ENCODE assay signal across 8 cellular contexts in genomic region chr16:2769675-2770056, GRCh38. TPM values are rescaled to one million over a fixed set of nuclear protein-coding genes. Genes with fewer than 3 reads are reported as not detected.
A peak's percentile ranks its signal among the peaks of the same experiment; 100 is the strongest.
DNase-seq lines count a peak whose midpoint lies in the region; ATAC-seq and TF ChIP-seq lines count a peak whose summit lies in the region.
"Had no signal": no experiment of that assay in that cellular context is flagged by ENCODE, and none has a peak within 500 bp of the region (broad histone marks: within the 10 kb centered on the region; RNA-seq: fewer than 3 reads in every experiment).

No MANE protein-coding gene starts in this region.

- TF ChIP-seq CTCF in osteocyte (IDR thresholded peaks at IDR 0.05): no peak

- peak overlapping the region in 1 of 2 donors; percentile 52 for H3K4me3 Mint-ChIP-seq in effector memory CD8-positive, alpha-beta T cell
- no peak overlapping the region for H3K4me3 Mint-ChIP-seq in osteocyte (ENCODE audit: unreplicated experiment)
- H3K4me3 Mint-ChIP-seq: activated CD8-positive, alpha-beta memory T cell treated with anti-CD3 and anti-CD28 coated beads, Interleukin-2, amount 10 ng/mL, durations not matched to agents 7 days and 5 days had no signal

- H3K4me1 Mint-ChIP-seq in effector memory CD8-positive, alpha-beta T cell (ENCODE audit: low read depth in 2 of 2): peaks cover 32 to 35% of the 10 kb centered on the region in 2 donors
- peaks cover 21% of the 10 kb centered on the region for H3K4me1 Mint-ChIP-seq in osteocyte (ENCODE audit: unreplicated experiment)

- H3K9me3 Mint-ChIP-seq in effector memory CD8-positive, alpha-beta T cell: no peaks in the 10 kb centered on the region
- no peaks in the 10 kb centered on the region for H3K9me3 Mint-ChIP-seq in osteocyte (ENCODE audit: unreplicated experiment)

- H3K36me3 Mint-ChIP-seq in effector memory CD8-positive, alpha-beta T cell (ENCODE audit: insufficient read depth): peaks cover 87% of the 10 kb centered on the region
- peaks cover 62% of the 10 kb centered on the region for H3K36me3 Mint-ChIP-seq in osteocyte (ENCODE audit: unreplicated experiment)

- peak overlapping the region; percentile 15 to 95 for H3K27ac Mint-ChIP-seq in effector memory CD8-positive, alpha-beta T cell
- peak overlapping the region; percentile 72 for H3K27ac Mint-ChIP-seq in osteocyte (ENCODE audit: unreplicated experiment)
- H3K27ac Mint-ChIP-seq: activated CD8-positive, alpha-beta memory T cell treated with anti-CD3 and anti-CD28 coated beads, Interleukin-2, amount 10 ng/mL, durations not matched to agents 7 days and 5 days had no signal

- no peaks in the 10 kb centered on the region for H3K27me3 Mint-ChIP-seq in effector memory CD8-positive, alpha-beta T cell
- H3K27me3 Mint-ChIP-seq in osteocyte (ENCODE audit: unreplicated experiment): no peaks in the 10 kb centered on the region
- H3K27me3 Mint-ChIP-seq: activated CD8-positive, alpha-beta memory T cell treated with anti-CD3 and anti-CD28 coated beads, Interleukin-2, amount 10 ng/mL, durations not matched to agents 7 days and 5 days had no signal

- ATAC-seq in effector memory CD8-positive, alpha-beta T cell (replicated peaks): no peak
- ATAC-seq in GM19395 (IDR thresholded peaks at IDR 0.05; ENCODE audit: unreplicated experiment): no peak
- ATAC-seq in HG02623 (IDR thresholded peaks at IDR 0.05; ENCODE audit: unreplicated experiment): no peak

- DNase-seq in HUDEP-2 (lab: John Stamatoyannopoulos, UW; ENCODE audit: unreplicated experiment in 76 of 76) (peak in 65 of 76 experiments; percentile 16 to 84 (median 61)), osteocyte (ENCODE audit: extremely low spot score, unreplicated experiment) (no peak), ecto neural progenitor cell (ENCODE audit: low spot score) (no peak)
- no peak for DNase-seq in effector memory CD8-positive, alpha-beta T cell
- DNase-seq: activated CD8-positive, alpha-beta memory T cell treated with anti-CD3 and anti-CD28 coated beads, Interleukin-2, amount 10 ng/mL, durations not matched to agents 7 days and 5 days; occipital lobe had no signal

RNA-seq across cellular contexts. Expression of gene ELOB, which starts 7.4 kb away (rescaled TPM):
- 264 and 287 TPM in 2 replicates for total RNA-seq in osteocyte

RNA-seq across cellular contexts. Expression of gene SRRM2, which starts 17.2 kb away (rescaled TPM):
- 536 and 572 TPM in 2 replicates for total RNA-seq in osteocyte

RNA-seq across cellular contexts. Expression of gene PRSS33, which starts 17.7 kb away (rescaled TPM):
- not detected in 2 replicates for total RNA-seq in osteocyte
- total RNA-seq: activated CD8-positive, alpha-beta memory T cell treated with anti-CD3 and anti-CD28 coated beads, Interleukin-2, amount 10 ng/mL, durations not matched to agents 7 days and 5 days; occipital lobe had no signal

RNA-seq across cellular contexts. Expression of gene PRSS41, which starts 28.6 kb away (rescaled TPM):
- total RNA-seq in osteocyte: not detected in 2 replicates
- total RNA-seq: activated CD8-positive, alpha-beta memory T cell treated with anti-CD3 and anti-CD28 coated beads, Interleukin-2, amount 10 ng/mL, durations not matched to agents 7 days and 5 days; occipital lobe had no signal

RNA-seq across cellular contexts. Expression of gene PRSS21, which starts 47.4 kb away (rescaled TPM):
- not detected in 2 replicates for total RNA-seq in osteocyte
- total RNA-seq: occipital lobe had no signal

Comparison
In these comparisons a context has a peak if more than half of its experiments do, and no peak if none do; other contexts are left out.
1. DNase-seq: peak in HUDEP-2 (65 of 76); none in effector memory CD8-positive, alpha-beta T cell (0 of 3), osteocyte (single experiment) and ecto neural progenitor cell (single experiment).